11 cellular contexts compared by ENCODE assay signal in genomic region chr11:69812256-69812655, GRCh38. TPM values are rescaled to one million over a fixed set of nuclear protein-coding genes. Genes with fewer than 3 reads are reported as not detected.
"Had no signal": no experiment of that assay in that cellular context is flagged by ENCODE, and none has a peak within 500 bp of the region (broad histone marks: within the 10 kb centered on the region; RNA-seq: fewer than 3 reads in every experiment).

No MANE protein-coding gene starts in this region.

- H3K9me3 ChIP-seq: HAP-1 had no signal

- H3K27ac ChIP-seq: GM23248 had no signal

- DNase-seq: GM23248, GOT3, H9, HCEC 1CT, HFFc6 had no signal

- H2AFZ ChIP-seq: GM23248, GM23338 had no signal

- H3K4me1 ChIP-seq: HAP-1 had no signal

- H3K36me3 ChIP-seq: HAP-1 had no signal

- H3K4me2 ChIP-seq: GM23338 had no signal

- ATAC-seq: GM23338, HCT116 had no signal

- H3K4me3 ChIP-seq: GM23248, GM23338, HAP-1 had no signal

- H3K9ac ChIP-seq: GM23248 had no signal

RNA-seq across cellular contexts. Expression of gene FGF3, which starts 7.0 kb away (rescaled TPM):
- total RNA-seq: GM23248, H1, H4, H7, H9, HFFc6 had no signal
- polyA plus RNA-seq: GM23248, GM23338, H1 had no signal

RNA-seq across cellular contexts. Expression of gene FGF4, which starts 37.1 kb away (rescaled TPM):
- total RNA-seq: GM23248, HFFc6 had no signal
- polyA plus RNA-seq: GM23248 had no signal
